In genomic region chrX:54357414-54358377, GRCh38 we compare ENCODE assay signal across 9 cellular contexts. TPM values are rescaled to one million over a fixed set of nuclear protein-coding genes. Genes with fewer than 3 reads are reported as not detected.
A peak's percentile ranks its signal among the peaks of the same experiment; 100 is the strongest.
DNase-seq lines count a peak whose midpoint lies in the region; TF ChIP-seq lines count a peak whose summit lies in the region.
"Had no signal": no experiment of that assay in that cellular context is flagged by ENCODE, and none has a peak within 500 bp of the region (broad histone marks: within the 10 kb centered on the region; RNA-seq: fewer than 3 reads in every experiment).

Gene WNK3 (minus strand): TSS chrX:54358046.

- TF ChIP-seq CTCF in GM13976 (IDR thresholded peaks at IDR 0.05; ENCODE audit: borderline replicate concordance, control extremely low read depth, extremely low read depth, insufficient read depth, missing control alignments), result no peak
- TF ChIP-seq CTCF in epithelial cell of proximal tubule (conservative IDR thresholded peaks at IDR 0.05; ENCODE audit: low read depth, low read length), result no peak

- DNase-seq in GM13976 (ENCODE audit: low spot score) (peak; percentile 45), NCI-H510A treated with DMSO at 0.1 percent for 48 hours (lab: John Stamatoyannopoulos, UW) (peak; percentile 78), activated T-cell treated with anti-CD3 and anti-CD28 coated beads for 4 hours (peak; percentile 15), epithelial cell of proximal tubule (ENCODE audit: low read depth) (no peak), mesendoderm (peak; percentile 93), GM19238 (ENCODE audit: insufficient read length, low spot score) (no peak), NK-92 (lab: John Stamatoyannopoulos, UW; ENCODE audit: unreplicated experiment) (no peak)
- peak; percentile 5 to 34 (median 26) for DNase-seq in stimulated activated CD4-positive, alpha-beta T cell treated with anti-CD3 and anti-CD28 coated beads, TNF-alpha, amount 100 ng/mL, for 4 hours (ENCODE audit: low read depth in 3 of 3)

- no peak within 1 kb of the TSS for H2BK15ac ChIP-seq in mesendoderm (replicated peaks; ENCODE audit: low read depth)

- peak within 1 kb of the TSS; percentile 94 for H3K56ac ChIP-seq in mesendoderm (ENCODE audit: low read length)

- no peak within 1 kb of the TSS for H3K23ac ChIP-seq in mesendoderm (ENCODE audit: low read length)

- peak within 1 kb of the TSS; percentile 45 for H3K18ac ChIP-seq in mesendoderm (ENCODE audit: low read length)

- H3K9ac ChIP-seq in mesendoderm (ENCODE audit: low read length), result peak within 1 kb of the TSS; percentile 84

- H2AK5ac ChIP-seq in mesendoderm (ENCODE audit: low read length), result no peak within 1 kb of the TSS

- in situ Hi-C loops in GM13976 (cut with MboI; ENCODE audit: low sequenced_read_pairs, unreplicated experiment), result no loop called here

- H4K5ac ChIP-seq in mesendoderm (ENCODE audit: low read length), result no peak within 1 kb of the TSS

- H3K4me3 ChIP-seq in epithelial cell of proximal tubule (ENCODE audit: low read depth, low read length) (peak within 1 kb of the TSS; percentile 60), mesendoderm (ENCODE audit: low read length) (peak within 1 kb of the TSS; percentile 78)
- H3K4me3 ChIP-seq: PC-9 had no signal

- no peaks in the 10 kb centered on the region for H3K4me1 ChIP-seq in mesendoderm (ENCODE audit: control insufficient read depth, low read depth, low read length)

- H3K79me2 ChIP-seq in mesendoderm (ENCODE audit: control insufficient read depth, insufficient read depth, low read length), result peaks cover 8% of the 10 kb centered on the region

- peak within 1 kb of the TSS; percentile 48 for H3K4me2 ChIP-seq in mesendoderm (ENCODE audit: low read length)
- H3K4me2 ChIP-seq: PC-9 had no signal

- no peaks in the 10 kb centered on the region for H3K79me1 ChIP-seq in mesendoderm (ENCODE audit: low read length)

- H3K27me3 ChIP-seq in mesendoderm (ENCODE audit: insufficient read depth, low read length, poor library complexity), result no peaks in the 10 kb centered on the region

- no CpG with 5 or more reads among the region's 88 CpGs for WGBS in mesendoderm (ENCODE audit: extremely low coverage, insufficient coverage, low lambda C conversion rate)

- peak within 1 kb of the TSS; percentile 55 for H3K4ac ChIP-seq in mesendoderm (ENCODE audit: low read depth, low read length)

- no peaks in the 10 kb centered on the region for H3K36me3 ChIP-seq in mesendoderm (ENCODE audit: control insufficient read depth, insufficient read depth, low read length)

- peak within 1 kb of the TSS; percentile 94 for H3K27ac ChIP-seq in mesendoderm (ENCODE audit: low read depth, low read length)
- H3K27ac ChIP-seq: PC-9 had no signal

- peak within 1 kb of the TSS; percentile 17 for H2BK120ac ChIP-seq in mesendoderm (ENCODE audit: low read depth, low read length)

- H2BK5ac ChIP-seq in mesendoderm (ENCODE audit: low read length), result no peak within 1 kb of the TSS

- no peak within 1 kb of the TSS for H4K8ac ChIP-seq in mesendoderm (ENCODE audit: low read depth, low read length)

RNA-seq across cellular contexts. Expression of gene WNK3, which starts in this region (rescaled TPM):
- total RNA-seq in epithelial cell of proximal tubule, result 1.4 and 2.6 TPM in 2 replicates
- 6.2 TPM for polyA plus RNA-seq in mesendoderm (2013, experiment 1 of 2)
- 6.0 TPM for polyA plus RNA-seq in mesendoderm (2013, experiment 2 of 2)
- total RNA-seq: PC-9 had no signal

Comparison
In these comparisons a context has a peak if more than half of its experiments do, and no peak if none do; other contexts are left out.
1. DNase-seq: peak in GM13976 (single experiment), NCI-H510A treated with DMSO at 0.1 percent for 48 hours (single experiment), activated T-cell treated with anti-CD3 and anti-CD28 coated beads for 4 hours (single experiment), mesendoderm (single experiment) and stimulated activated CD4-positive, alpha-beta T cell treated with anti-CD3 and anti-CD28 coated beads, TNF-alpha, amount 100 ng/mL, for 4 hours (3 of 3); none in epithelial cell of proximal tubule (single experiment), GM19238 (single experiment) and NK-92 (single experiment).